In genomic region chr7:149872419-149873073, GRCh38 we compare ENCODE assay signal across 8 cellular contexts. TPM values are rescaled to one million over a fixed set of nuclear protein-coding genes. Genes with fewer than 3 reads are reported as not detected.
A peak's percentile ranks its signal among the peaks of the same experiment; 100 is the strongest.
DNase-seq lines count a peak whose midpoint lies in the region; ATAC-seq and TF ChIP-seq lines count a peak whose summit lies in the region.

No MANE protein-coding gene starts in this region.

- peak; percentile 93 for DNase-seq in COLO829 (ENCODE audit: low spot score)
- peak; percentile 86 for DNase-seq in H7
- peak; percentile 41 to 78 for DNase-seq in NCI-H524 (lab: John Stamatoyannopoulos, UW)
- peak; percentile 61 for DNase-seq in amniotic epithelial cell (ENCODE audit: low read depth)
- DNase-seq in cardiac muscle cell (ENCODE audit: low read depth in 1 of 2, low spot score in 1 of 2) = peak; percentile 75 to 77
- DNase-seq in nucleus accumbens (lab: John Stamatoyannopoulos, UW) = peak in 49 of 56 donors; percentile 29 to 87 (median 66)
- no peak for DNase-seq in GM19240 (ENCODE audit: insufficient read length, low spot score)

- H3K4me3 ChIP-seq in H7 (ENCODE audit: insufficient read depth, low read depth, low read length) (peak overlapping the region; percentile 69), cardiac muscle cell (peak overlapping the region; percentile 62)

- H3K4me1 ChIP-seq in cardiac muscle cell (ENCODE audit: low read depth) = no peaks in the 10 kb centered on the region

- H3K27ac ChIP-seq in cardiac muscle cell = peak overlapping the region; percentile 60

- TF ChIP-seq CTCF in cardiac muscle cell (IDR thresholded peaks at IDR 0.05; ENCODE audit: low read depth, low read length) = no peak

- H3K36me3 ChIP-seq in H7 (replicated peaks; ENCODE audit: control insufficient read depth, insufficient read depth, low read length) = peaks cover 2% of the 10 kb centered on the region
- no peaks in the 10 kb centered on the region for H3K36me3 ChIP-seq in cardiac muscle cell

- H3K27me3 ChIP-seq in H7 (ENCODE audit: control insufficient read depth, insufficient read depth, low read length) = peaks cover 22% of the 10 kb centered on the region
- H3K27me3 ChIP-seq in cardiac muscle cell = peaks cover 17% of the 10 kb centered on the region

- no peaks in the 10 kb centered on the region for H3K9me3 ChIP-seq in cardiac muscle cell (ENCODE audit: low read depth)

- ATAC-seq in activated CD4-positive, CD25-positive, alpha-beta regulatory T cell treated with anti-CD3 and anti-CD28 coated beads, Interleukin-2, amount 50 U/mL, for 24 hours = no peak

RNA-seq across cellular contexts. Expression of gene ATP6V0E2, which starts 1.2 kb away (rescaled TPM):
- total RNA-seq in H7 (2014; rRNA removed; shearing (Covaris generic)) = 15.4 and 20.2 TPM in 2 replicates
- 132 and 220 TPM in 2 replicates for total RNA-seq in cardiac muscle cell
- 115 and 116 TPM in 2 replicates for polyA plus RNA-seq in cardiac muscle cell

RNA-seq across cellular contexts. Expression of gene ZNF862, which starts 34.4 kb away (rescaled TPM):
- 3.4 and 3.8 TPM in 2 replicates for total RNA-seq in H7 (2014; rRNA removed; shearing (Covaris generic))
- total RNA-seq in cardiac muscle cell = 14.4 and 22.6 TPM in 2 replicates
- 8.7 and 8.9 TPM in 2 replicates for polyA plus RNA-seq in cardiac muscle cell
